Comparison of ENCODE assay signal across 8 cellular contexts in genomic region chr10:24953350-24954074, GRCh38. TPM values are rescaled to one million over a fixed set of nuclear protein-coding genes. Genes with fewer than 3 reads are reported as not detected.
DNase-seq lines count a peak whose midpoint lies in the region; ATAC-seq, FAIRE-seq and TF ChIP-seq lines count a peak whose summit lies in the region.

No MANE protein-coding gene starts in this region.

- FAIRE-seq in small intestine (lab: Jason Lieb, UNC), result no peak

- H3K9me3 ChIP-seq in HAP-1, result no peaks in the 10 kb centered on the region
- no peaks in the 10 kb centered on the region for H3K9me3 ChIP-seq in left ventricle myocardium inferior (replicated peaks)
- H3K9me3 ChIP-seq in small intestine (ENCODE audit: control insufficient read depth, low read depth), result no peaks in the 10 kb centered on the region
- no peaks in the 10 kb centered on the region for H3K9me3 ChIP-seq in spleen

- in situ Hi-C loops in HAP-1 (cut with MboI; ENCODE audit: low sequenced_read_pairs), result no loop called here

- H3K27me3 ChIP-seq in HAP-1 (ENCODE audit: low read depth) (no peaks in the 10 kb centered on the region), left ventricle myocardium inferior (ENCODE audit: low read depth) (no peaks in the 10 kb centered on the region), small intestine (ENCODE audit: control insufficient read depth in 2 of 2, insufficient read depth in 2 of 2, low read length in 2 of 2) (no peaks in the 10 kb centered on the region), spleen (replicated peaks in 1 of 7) (peaks cover 0 to 19% (median 0%) of the 10 kb centered on the region in 7 donors)

- peaks cover 3% of the 10 kb centered on the region for H3K9me3 Mint-ChIP-seq in activated T-helper 17 cell treated with anti-CD3 and anti-CD28 coated beads, Interleukin-2, amount 50 U/mL, for 72 hours

- peaks cover 32% of the 10 kb centered on the region for H3K4me1 ChIP-seq in HAP-1
- H3K4me1 ChIP-seq in left ventricle myocardium inferior, result peaks cover 38% of the 10 kb centered on the region
- H3K4me1 ChIP-seq in small intestine (ENCODE audit: control insufficient read depth in 2 of 2, insufficient read depth in 1 of 2, low read depth in 1 of 2, low read length in 1 of 2), result peaks cover 0 to 3% of the 10 kb centered on the region in 2 donors
- peaks cover 0 to 29% (median 14%) of the 10 kb centered on the region in 6 donors for H3K4me1 ChIP-seq in spleen

- peak overlapping the region; percentile 69 for H3K4me3 Mint-ChIP-seq in activated T-helper 17 cell treated with anti-CD3 and anti-CD28 coated beads, Interleukin-2, amount 50 U/mL, for 72 hours

- H3K4me1 Mint-ChIP-seq in activated T-helper 17 cell treated with anti-CD3 and anti-CD28 coated beads, Interleukin-2, amount 50 U/mL, for 72 hours, result peaks cover 11% of the 10 kb centered on the region

- H3K36me3 Mint-ChIP-seq in activated T-helper 17 cell treated with anti-CD3 and anti-CD28 coated beads, Interleukin-2, amount 50 U/mL, for 72 hours (ENCODE audit: low read depth), result no peaks in the 10 kb centered on the region

- H3K27ac Mint-ChIP-seq in activated T-helper 17 cell treated with anti-CD3 and anti-CD28 coated beads, Interleukin-2, amount 50 U/mL, for 72 hours, result peak overlapping the region; percentile 73

- peak overlapping the region; percentile 89 for H3K27ac ChIP-seq in left ventricle myocardium inferior (replicated peaks)
- peak overlapping the region in 1 of 2 donors; percentile 91 for H3K27ac ChIP-seq in small intestine (ENCODE audit: low read depth in 1 of 2, low read length in 1 of 2)
- peak overlapping the region in 4 of 8 donors; percentile 81 to 84 (median 83) for H3K27ac ChIP-seq in spleen

- 57 to 69% (median 66%) methylated on average over 17 of the region's 17 CpGs for WGBS in small intestine, 3 donors
- 86 to 91% (median 89%) methylated on average over 17 of the region's 17 CpGs for WGBS in spleen, 5 donors

- H3K27me3 Mint-ChIP-seq in activated T-helper 17 cell treated with anti-CD3 and anti-CD28 coated beads, Interleukin-2, amount 50 U/mL, for 72 hours, result no peaks in the 10 kb centered on the region

- H3K36me3 ChIP-seq in HAP-1 (replicated peaks) (no peaks in the 10 kb centered on the region), left ventricle myocardium inferior (no peaks in the 10 kb centered on the region), small intestine (ENCODE audit: control insufficient read depth in 2 of 2, insufficient read depth in 2 of 2, low read length in 2 of 2) (no peaks in the 10 kb centered on the region), spleen (no peaks in the 10 kb centered on the region)

- ATAC-seq in activated T-helper 17 cell treated with anti-CD3 and anti-CD28 coated beads, Interleukin-2, amount 50 U/mL, for 72 hours (replicated peaks), result no peak

- intact Hi-C loops in left ventricle myocardium inferior (cut with micrococcal nuclease), result no loop called here
- intact Hi-C loops in spleen (cut with DNase I; ENCODE audit: low total_unique reads), result no loop called here

- TF ChIP-seq CTCF in left ventricle myocardium inferior (IDR thresholded peaks at IDR 0.05; ENCODE audit: borderline replicate concordance), result no peak
- TF ChIP-seq CTCF in spleen (IDR thresholded peaks at IDR 0.05 in 8 of 11, conservative IDR thresholded peaks at IDR 0.05 in 3 of 11), result no peak

- TF ChIP-seq POLR2A in spleen (IDR thresholded peaks at IDR 0.05), result no peak

- H3K4me3 ChIP-seq in HAP-1 (peak overlapping the region; percentile 17), left ventricle myocardium inferior (peak overlapping the region; percentile 78), small intestine (ENCODE audit: low read depth in 1 of 2, low read length in 2 of 2) (peak overlapping the region; percentile 61 to 65), spleen (peak overlapping the region in 4 of 8 donors; percentile 55 to 79 (median 64))

- peak in 1 of 2 experiments; percentile 6 for DNase-seq in HAP-1 (ENCODE audit: low spot score in 2 of 2)
- DNase-seq in left ventricle myocardium inferior, result no peak
- DNase-seq in small intestine, result no peak
- DNase-seq in NCI-H748 treated with DMSO at 0.1 percent for 48 hours (lab: John Stamatoyannopoulos, UW), result no peak
- DNase-seq in H4 (ENCODE audit: low spot score), result no peak
- no peak for DNase-seq in spleen
- DNase-seq in cerebellar nuclear complex (lab: John Stamatoyannopoulos, UW), result no peak

RNA-seq across cellular contexts. Expression of gene PRTFDC1, which starts 1.1 kb away (rescaled TPM):
- total RNA-seq in activated T-helper 17 cell treated with anti-CD3 and anti-CD28 coated beads, Interleukin-2, amount 50 U/mL, for 72 hours, result under 1 TPM; 0.58 to 0.77 TPM
- total RNA-seq in left ventricle myocardium inferior (1.5 TPM), spleen (1 to 10 TPM in 6 of 7 donors, under 1 TPM in 1; 0.85 to 3.8 (median 2.9) TPM)
- polyA plus RNA-seq in small intestine (10 to 100 TPM in 2 of 3 donors, 1 to 10 TPM in 1; 9.7 to 14.2 (median 11.6) TPM), spleen (1 to 10 TPM; 1.7 to 3.1 (median 2.3) TPM)
- total RNA-seq in H4 (2014; rRNA removed; shearing (Covaris generic)), result 18.3 and 22.8 TPM in 2 replicates
